In genomic region chr17:51703364-51704341, GRCh38 we compare ENCODE assay signal across 1 cellular context.
A peak's percentile ranks its signal among the peaks of the same experiment; 100 is the strongest.
TF ChIP-seq lines count a peak whose summit lies in the region.

No MANE protein-coding gene starts in this region.

TF ChIP-seq in HEK293, 187 proteins besides CTCF, POLR2A, EP300 and RAD21 (continued from another document):
- 0 out of 2 replicates have a peak, but pooled peaks have one; percentile 42 for TF ChIP-seq ZNF580 (tag by site-specific recombination; IDR thresholded peaks at IDR 0.05)
- TF ChIP-seq ZSCAN16 (tag by site-specific recombination; IDR thresholded peaks at IDR 0.05), result no peak
- TF ChIP-seq REST (tag by site-specific recombination; IDR thresholded peaks at IDR 0.05), result no peak
- TF ChIP-seq ZNF677 (tag by site-specific recombination; IDR thresholded peaks at IDR 0.05), result no peak
- no peak for TF ChIP-seq PATZ1 (tag by site-specific recombination; IDR thresholded peaks at IDR 0.05)
- peak; percentile 42; the same call in 1 of the 2 replicates for TF ChIP-seq ZNF324 (tag by site-specific recombination; IDR thresholded peaks at IDR 0.05)
- peak; percentile 88 for TF ChIP-seq BCL6B (tag by site-specific recombination; IDR thresholded peaks at IDR 0.05)
- TF ChIP-seq ZSCAN30 (tag by site-specific recombination; IDR thresholded peaks at IDR 0.05), result 0 out of 2 replicates have a peak, but pooled peaks have one; percentile 54
- TF ChIP-seq KLF10 (tag by site-specific recombination; IDR thresholded peaks at IDR 0.05), result peak; percentile 90
- no peak for TF ChIP-seq ZBTB20 (tag by site-specific recombination; IDR thresholded peaks at IDR 0.05)
- no peak for TF ChIP-seq ELK4 (IDR thresholded peaks at IDR 0.05; ENCODE audit: borderline replicate concordance, low read depth, low read length)
- TF ChIP-seq ZNF280C (tag by site-specific recombination; IDR thresholded peaks at IDR 0.05), result no peak
- no peak for TF ChIP-seq ZNF133 (tag by site-specific recombination; IDR thresholded peaks at IDR 0.05)
- peak; percentile 80 for TF ChIP-seq ZFP69B (tag by site-specific recombination; IDR thresholded peaks at IDR 0.05)
- no peak for TF ChIP-seq ZNF155 (tag by site-specific recombination; IDR thresholded peaks at IDR 0.05)
- TF ChIP-seq ZNF629 (tag by site-specific recombination; IDR thresholded peaks at IDR 0.05), result peak; percentile 92
- no peak for TF ChIP-seq SETDB1 (IDR thresholded peaks at IDR 0.05; ENCODE audit: insufficient read length, low read length)
- TF ChIP-seq ZXDB (tag by site-specific recombination; IDR thresholded peaks at IDR 0.05), result peak; percentile 91
- TF ChIP-seq ZNF747 (tag by site-specific recombination; IDR thresholded peaks at IDR 0.05), result no peak
- TF ChIP-seq ZNF362 (tag by site-specific recombination; IDR thresholded peaks at IDR 0.05), result no peak
- TF ChIP-seq BCL11B (tag by site-specific recombination; IDR thresholded peaks at IDR 0.05; ENCODE audit: low read depth), result no peak
- no peak for TF ChIP-seq ZNF513 (tag by site-specific recombination; IDR thresholded peaks at IDR 0.05)
- TF ChIP-seq ZNF274 (IDR thresholded peaks at IDR 0.05; ENCODE audit: low read length), result no peak
- TF ChIP-seq ZNF274 (tag by site-specific recombination; IDR thresholded peaks at IDR 0.05; ENCODE audit: borderline replicate concordance), result no peak
- no peak for TF ChIP-seq SCRT2 (tag by site-specific recombination; IDR thresholded peaks at IDR 0.05)
- TF ChIP-seq ZNF558 (tag by site-specific recombination; IDR thresholded peaks at IDR 0.05), result no peak
- TF ChIP-seq TCF7L2 (IDR thresholded peaks at IDR 0.05; ENCODE audit: borderline replicate concordance, low read depth, low read length), result no peak
- peak; percentile 94 for TF ChIP-seq ZNF843 (tag by site-specific recombination; IDR thresholded peaks at IDR 0.05)
- peak; percentile 84 for TF ChIP-seq ZNF639 (tag by site-specific recombination; IDR thresholded peaks at IDR 0.05)
- no peak for TF ChIP-seq SCRT1 (tag by site-specific recombination; IDR thresholded peaks at IDR 0.05; ENCODE audit: borderline replicate concordance)
- no peak for TF ChIP-seq ZNF239 (tag by site-specific recombination; IDR thresholded peaks at IDR 0.05)
- no peak for TF ChIP-seq ZNF311 (tag by site-specific recombination; IDR thresholded peaks at IDR 0.05; ENCODE audit: borderline replicate concordance)
- peak; percentile 81; the same call in 1 of the 2 replicates for TF ChIP-seq ZNF768 (tag by site-specific recombination; IDR thresholded peaks at IDR 0.05)
- TF ChIP-seq ZNF791 (tag by site-specific recombination; IDR thresholded peaks at IDR 0.05), result no peak
